In the genomic region with DNA sequence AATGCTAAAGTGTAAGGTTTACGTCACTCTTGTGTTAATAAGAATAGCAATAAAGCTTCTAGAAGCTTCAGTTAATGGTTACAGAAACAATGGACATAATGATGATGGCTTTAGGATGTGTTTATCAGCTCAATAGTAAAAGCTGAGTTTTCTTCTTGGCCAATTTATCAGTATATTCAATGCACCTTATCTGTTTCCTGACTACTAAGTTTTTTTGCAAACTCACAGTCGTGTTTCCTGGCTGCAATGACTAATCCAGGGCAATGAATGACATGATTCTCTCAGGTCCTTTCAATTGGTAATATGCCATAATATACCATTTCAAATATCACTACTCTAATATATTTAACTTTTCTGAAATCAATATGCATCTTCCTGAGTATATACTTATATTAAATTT, we compare ENCODE assay signal across 15 cellular contexts.
"Had no signal": no experiment of that assay in that cellular context is flagged by ENCODE, and none has a peak within 500 bp of the region (broad histone marks: within the 10 kb centered on the region; RNA-seq: fewer than 3 reads in every experiment).

No MANE protein-coding gene starts in this region.

- H3K36me3 ChIP-seq: heart right ventricle, neural progenitor cell, ovary, tibial artery, uterus had no signal

- ATAC-seq: activated CD4-positive, alpha-beta T cell treated with anti-CD3 and anti-CD28 coated beads for 36 hours; activated naive CD4-positive, alpha-beta T cell treated with anti-CD3 and anti-CD28 coated beads, Interleukin-2, amount 50 U/mL, for 72 hours; activated T-helper 17 cell treated with anti-CD3 and anti-CD28 coated beads, Interleukin-2, amount 50 U/mL, for 72 hours; heart right ventricle; left ventricle myocardium superior; stimulated activated memory B cell treated with anti-CD40 and anti-IgM and Interleukin-4, amounts not matched to agents 10 μg/mL and 1 μg/mL and 100 μg/mL, for 72 hours had no signal

- H3K27ac ChIP-seq: heart right ventricle, neural progenitor cell, ovary, tibial artery, uterus, VCaP had no signal

- H3K4me3 ChIP-seq: heart right ventricle, neural progenitor cell, ovary, smooth muscle cell, tibial artery, uterus had no signal

- H3K27me3 ChIP-seq: heart right ventricle, neural progenitor cell, ovary, tibial artery, uterus had no signal

- DNase-seq: activated CD4-positive, alpha-beta T cell treated with anti-CD3 and anti-CD28 coated beads for 36 hours; amniotic stem cell; foreskin melanocyte; heart right ventricle; kidney; left ventricle myocardium superior; ovary; tibial artery; uterus had no signal
